Comparison of ENCODE assay signal across 13 cellular contexts in genomic region chr9:116817762-116818161, GRCh38.
"Had no signal": no experiment of that assay in that cellular context is flagged by ENCODE, and none has a peak within 500 bp of the region (broad histone marks: within the 10 kb centered on the region; RNA-seq: fewer than 3 reads in every experiment).

No MANE protein-coding gene starts in this region.

- DNase-seq: activated CD4-positive, alpha-beta T cell treated with anti-CD3 and anti-CD28 coated beads for 48 hours; activated CD8-positive, alpha-beta memory T cell treated with anti-CD3 and anti-CD28 coated beads, Interleukin-2, amount 50 U/mL, for 48 hours; activated CD8-positive, alpha-beta T cell treated with anti-CD3 and anti-CD28 coated beads, Interleukin-2, amount 10 ng/mL, durations not matched to agents 7 days and 5 days; activated gamma-delta T cell treated with Interleukin-2 at 50 U/mL for 16 hours; amniotic stem cell; dorsolateral prefrontal cortex; endodermal cell; erythroblast; right cardiac atrium; stimulated activated CD4-positive, alpha-beta T cell treated with anti-CD3 and anti-CD28 coated beads, Interleukin-15, amount 100 ng/mL, for 24 hours; stimulated activated CD4-positive, alpha-beta T cell treated with anti-CD3 and anti-CD28 coated beads, Interleukin-4, amount 100 ng/mL, for 1 hour; stimulated activated naive CD4-positive, alpha-beta T cell; uterus had no signal

- ATAC-seq: activated CD8-positive, alpha-beta T cell treated with anti-CD3 and anti-CD28 coated beads, Interleukin-2, amount 10 ng/mL, durations not matched to agents 7 days and 5 days; right cardiac atrium had no signal
